ENCODE assay signal across 13 cellular contexts in the genomic region with DNA sequence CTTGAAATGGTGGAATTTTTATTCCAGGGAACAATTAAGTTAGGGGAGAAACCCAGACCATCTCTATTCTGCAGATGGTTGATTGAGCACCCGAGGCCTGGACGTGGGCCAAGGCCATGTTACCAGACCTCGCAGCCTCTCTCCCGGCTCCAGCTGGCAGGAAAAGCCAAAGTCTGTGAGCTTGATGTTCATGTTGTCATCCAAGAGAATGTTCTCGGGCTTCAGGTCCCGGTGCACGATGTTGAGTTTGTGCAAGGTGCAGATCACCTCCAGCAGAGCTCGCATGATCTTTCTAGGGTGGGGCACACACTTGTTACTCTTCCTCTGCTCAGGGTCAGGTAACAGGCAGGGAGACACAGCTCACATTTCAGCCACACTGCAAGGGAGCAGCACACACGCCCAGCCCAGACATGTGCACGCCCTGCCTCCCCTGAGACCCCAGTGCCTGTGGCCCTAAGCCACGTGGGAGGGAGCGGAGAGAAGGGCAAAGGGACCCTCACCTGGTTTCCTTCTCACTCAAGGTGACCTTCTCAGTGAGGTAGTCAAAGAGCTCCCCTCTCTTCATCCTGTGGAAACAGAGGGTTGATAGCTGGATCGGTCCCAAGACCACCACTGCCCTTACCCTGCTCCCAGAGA. TPM values are rescaled to one million over a fixed set of nuclear protein-coding genes. Genes with fewer than 3 reads are reported as not detected.
DNase-seq lines count a peak whose midpoint lies in the region; ATAC-seq, FAIRE-seq and TF ChIP-seq lines count a peak whose summit lies in the region.
"Had no signal": no experiment of that assay in that cellular context is flagged by ENCODE, and none has a peak within 500 bp of the region (broad histone marks: within the 10 kb centered on the region; RNA-seq: fewer than 3 reads in every experiment).

No MANE protein-coding gene starts in this region.

- H2AK5ac ChIP-seq in mesendoderm (ENCODE audit: low read length), result no peak overlapping the region

- H3K4me2 ChIP-seq in mesendoderm (ENCODE audit: low read length), result no peak overlapping the region

- no CpG with 5 or more reads among the region's 13 CpGs for WGBS in mesendoderm (ENCODE audit: extremely low coverage, insufficient coverage, low lambda C conversion rate)

- H3K56ac ChIP-seq in mesendoderm (ENCODE audit: low read length), result no peak overlapping the region

- no peak for TF ChIP-seq CTCF in brain (conservative IDR thresholded peaks at IDR 0.05)

- H3K4ac ChIP-seq in mesendoderm (ENCODE audit: low read depth, low read length), result no peak overlapping the region

- peak overlapping the region; percentile 64 for H3K27ac Mint-ChIP-seq in activated T-cell treated with anti-CD3 and anti-CD28 coated beads, Interleukin-2, amount 50 U/mL, for 24 hours
- H3K27ac Mint-ChIP-seq in brain (peak overlapping the region in 3 of 5 experiments; percentile 33 to 85 (median 73)), memory B cell (peak overlapping the region; percentile 20)
- H3K27ac Mint-ChIP-seq: activated CD4-positive, alpha-beta T cell treated with anti-CD3 and anti-CD28 coated beads, Interleukin-2, amount 10 ng/mL, durations not matched to agents 24 days and 14 days had no signal

- H4K8ac ChIP-seq in mesendoderm (ENCODE audit: low read depth, low read length), result no peak overlapping the region

- no peak for DNase-seq in activated T-cell treated with anti-CD3 and anti-CD28 coated beads, Interleukin-2, amount 50 U/mL, for 24 hours
- DNase-seq in activated T-cell treated with anti-CD3 and anti-CD28 coated beads, Interleukin-2, amount 50 U/mL, for 1 hour, result no peak
- DNase-seq in memory B cell (ENCODE audit: low spot score in 2 of 2), result no peak
- no peak for DNase-seq in stimulated activated CD4-positive, alpha-beta T cell treated with anti-CD3 and anti-CD28 coated beads, Interleukin-4, amount 100 ng/mL, for 24 hours
- no peak for DNase-seq in glomerular visceral epithelial cell (ENCODE audit: extremely low spot score)
- no peak for DNase-seq in HTR-8/SVneo (ENCODE audit: insufficient read length, low spot score)
- no peak for DNase-seq in mesendoderm
- DNase-seq: activated CD4-positive, alpha-beta T cell treated with anti-CD3 and anti-CD28 coated beads, Interleukin-2, amount 10 ng/mL, durations not matched to agents 24 days and 14 days; mucosa of descending colon; SIG-M5; upper lobe of left lung had no signal

- H3K4me3 Mint-ChIP-seq in activated T-cell treated with anti-CD3 and anti-CD28 coated beads, Interleukin-2, amount 50 U/mL, for 24 hours, result no peak overlapping the region
- H3K4me3 Mint-ChIP-seq in brain (no peak overlapping the region), memory B cell (no peak overlapping the region)
- H3K4me3 Mint-ChIP-seq: activated CD4-positive, alpha-beta T cell treated with anti-CD3 and anti-CD28 coated beads, Interleukin-2, amount 10 ng/mL, durations not matched to agents 24 days and 14 days had no signal

- H3K9me3 Mint-ChIP-seq in activated T-cell treated with anti-CD3 and anti-CD28 coated beads, Interleukin-2, amount 50 U/mL, for 24 hours, result no peaks in the 10 kb centered on the region
- H3K9me3 Mint-ChIP-seq in brain (no peaks in the 10 kb centered on the region), memory B cell (no peaks in the 10 kb centered on the region)
- H3K9me3 Mint-ChIP-seq: activated CD4-positive, alpha-beta T cell treated with anti-CD3 and anti-CD28 coated beads, Interleukin-2, amount 10 ng/mL, durations not matched to agents 24 days and 14 days had no signal

- H3K36me3 Mint-ChIP-seq in activated T-cell treated with anti-CD3 and anti-CD28 coated beads, Interleukin-2, amount 50 U/mL, for 24 hours (ENCODE audit: low read depth), result peaks cover 90% of the 10 kb centered on the region
- peaks cover 31% of the 10 kb centered on the region for H3K36me3 Mint-ChIP-seq in brain
- peaks cover 9% of the 10 kb centered on the region for H3K36me3 Mint-ChIP-seq in memory B cell

- no peak overlapping the region for H4K5ac ChIP-seq in mesendoderm (ENCODE audit: low read length)

- no peak for ATAC-seq in memory B cell (ENCODE audit: low read depth)
- ATAC-seq: mucosa of descending colon had no signal

- H3K36me3 ChIP-seq in mesendoderm (ENCODE audit: control insufficient read depth, insufficient read depth, low read length), result peaks cover 1% of the 10 kb centered on the region

- H3K4me3 ChIP-seq in mesendoderm (ENCODE audit: low read length), result no peak overlapping the region
- H3K4me3 ChIP-seq: mucosa of descending colon, upper lobe of left lung had no signal

- H3K23ac ChIP-seq in mesendoderm (ENCODE audit: low read length), result no peak overlapping the region

- H3K79me1 ChIP-seq in mesendoderm (ENCODE audit: low read length), result no peaks in the 10 kb centered on the region

- H2BK120ac ChIP-seq in mesendoderm (ENCODE audit: low read depth, low read length), result no peak overlapping the region

- no peak overlapping the region for H3K9ac ChIP-seq in mesendoderm (ENCODE audit: low read length)

- no peak overlapping the region for H3K18ac ChIP-seq in mesendoderm (ENCODE audit: low read length)

- H2BK15ac ChIP-seq in mesendoderm (replicated peaks; ENCODE audit: low read depth), result no peak overlapping the region

- H3K27me3 ChIP-seq in mesendoderm (ENCODE audit: insufficient read depth, low read length, poor library complexity), result no peaks in the 10 kb centered on the region
- H3K27me3 ChIP-seq: upper lobe of left lung had no signal

- H3K27me3 Mint-ChIP-seq in activated T-cell treated with anti-CD3 and anti-CD28 coated beads, Interleukin-2, amount 50 U/mL, for 24 hours, result no peaks in the 10 kb centered on the region
- H3K27me3 Mint-ChIP-seq in brain (no peaks in the 10 kb centered on the region), memory B cell (no peaks in the 10 kb centered on the region)
- H3K27me3 Mint-ChIP-seq: activated CD4-positive, alpha-beta T cell treated with anti-CD3 and anti-CD28 coated beads, Interleukin-2, amount 10 ng/mL, durations not matched to agents 24 days and 14 days had no signal

- no peak for FAIRE-seq in HTR-8/SVneo (lab: Jason Lieb, UNC)
- FAIRE-seq: astrocyte had no signal

- H2BK5ac ChIP-seq in mesendoderm (ENCODE audit: low read length), result no peak overlapping the region

- H3K4me1 Mint-ChIP-seq in activated T-cell treated with anti-CD3 and anti-CD28 coated beads, Interleukin-2, amount 50 U/mL, for 24 hours (ENCODE audit: low read depth), result no peaks in the 10 kb centered on the region
- H3K4me1 Mint-ChIP-seq in brain (peaks cover 16% of the 10 kb centered on the region), memory B cell (no peaks in the 10 kb centered on the region)
- H3K4me1 Mint-ChIP-seq: activated CD4-positive, alpha-beta T cell treated with anti-CD3 and anti-CD28 coated beads, Interleukin-2, amount 10 ng/mL, durations not matched to agents 24 days and 14 days had no signal

- H3K4me1 ChIP-seq in mesendoderm (ENCODE audit: control insufficient read depth, low read depth, low read length), result no peaks in the 10 kb centered on the region

- no peak overlapping the region for H3K27ac ChIP-seq in mesendoderm (ENCODE audit: low read depth, low read length)
- H3K27ac ChIP-seq: upper lobe of left lung had no signal

- H3K79me2 ChIP-seq in mesendoderm (ENCODE audit: control insufficient read depth, insufficient read depth, low read length), result no peaks in the 10 kb centered on the region

RNA-seq across cellular contexts. Expression of a gene that starts 9.5 kb away (rescaled TPM):
- polyA plus RNA-seq in brain (ENCODE audit: insufficient read depth, low read depth, low replicate concordance), result 3.8 TPM
- polyA plus RNA-seq in mesendoderm (2013, experiment 1 of 2), result 0.10 TPM
- polyA plus RNA-seq in mesendoderm (2013, experiment 2 of 2), result 0.06 TPM

RNA-seq across cellular contexts. Expression of a gene that starts 19.2 kb away (rescaled TPM):
- polyA plus RNA-seq in brain (ENCODE audit: insufficient read depth, low read depth, low replicate concordance), result 140 TPM
- 27.7 TPM for polyA plus RNA-seq in mesendoderm (2013, experiment 1 of 2)
- 27.7 TPM for polyA plus RNA-seq in mesendoderm (2013, experiment 2 of 2)

RNA-seq across cellular contexts. Expression of a gene that starts 23.0 kb away (rescaled TPM):
- polyA plus RNA-seq in brain (ENCODE audit: insufficient read depth, low read depth, low replicate concordance), result 960 TPM
- polyA plus RNA-seq in mesendoderm (2013, experiment 1 of 2), result 182 TPM
- polyA plus RNA-seq in mesendoderm (2013, experiment 2 of 2), result 181 TPM

RNA-seq across cellular contexts. Expression of a gene that starts 31.7 kb away (rescaled TPM):
- 152 TPM for polyA plus RNA-seq in brain (ENCODE audit: insufficient read depth, low read depth, low replicate concordance)
- 470 TPM for polyA plus RNA-seq in mesendoderm (2013, experiment 1 of 2)
- polyA plus RNA-seq in mesendoderm (2013, experiment 2 of 2), result 462 TPM

RNA-seq across cellular contexts. Expression of a gene that starts 32.0 kb away (rescaled TPM):
- polyA plus RNA-seq in brain (ENCODE audit: insufficient read depth, low read depth, low replicate concordance), result 52.3 TPM
- polyA plus RNA-seq in mesendoderm (2013, experiment 1 of 2), result 23.3 TPM
- 24.0 TPM for polyA plus RNA-seq in mesendoderm (2013, experiment 2 of 2)

Comparison
In these comparisons a context has a peak if more than half of its experiments do, and no peak if none do; other contexts are left out.
1. H3K27ac Mint-ChIP-seq: peak in every context shown above with its lines; median percentile 73 in brain; 64 in activated T-cell treated with anti-CD3 and anti-CD28 coated beads, Interleukin-2, amount 50 U/mL, for 24 hours; 20 in memory B cell.